Comparison of ENCODE assay signal across 16 cellular contexts in genomic region chr3:29565236-29565635, GRCh38.
"Had no signal": no experiment of that assay in that cellular context is flagged by ENCODE, and none has a peak within 500 bp of the region (broad histone marks: within the 10 kb centered on the region; RNA-seq: fewer than 3 reads in every experiment).

No MANE protein-coding gene starts in this region.

- H3K9me3 Mint-ChIP-seq: activated naive CD8-positive, alpha-beta T cell treated with anti-CD3 and anti-CD28 coated beads, Interleukin-2, amount 10 ng/mL, durations not matched to agents 7 days and 5 days; nephron; T-helper 2 cell treated with Interferon-gamma antibody and Interleukin-4, amounts not matched to agents 5 μg/mL and 100 μg/mL, for 36 hours had no signal

- H3K27ac Mint-ChIP-seq: activated CD4-positive, alpha-beta T cell treated with anti-CD3 and anti-CD28 coated beads for 36 hours; activated naive CD8-positive, alpha-beta T cell treated with anti-CD3 and anti-CD28 coated beads, Interleukin-2, amount 10 ng/mL, durations not matched to agents 7 days and 5 days; T-helper 2 cell treated with Interferon-gamma antibody and Interleukin-4, amounts not matched to agents 5 μg/mL and 100 μg/mL, for 36 hours had no signal

- ATAC-seq: activated CD4-positive, alpha-beta T cell treated with anti-CD3 and anti-CD28 coated beads for 36 hours; left lung; stimulated activated naive CD8-positive, alpha-beta T cell treated with anti-CD3 and anti-CD28 coated beads, Interleukin-15, Interleukin-2, amounts not matched to agents 100 U/mL and 50 U/mL, for 24 hours had no signal

- H3K4me3 ChIP-seq: breast epithelium, left lung, tibial artery had no signal

- H3K27me3 Mint-ChIP-seq: activated CD4-positive, alpha-beta T cell treated with anti-CD3 and anti-CD28 coated beads for 36 hours had no signal

- H3K4me1 Mint-ChIP-seq: activated CD4-positive, alpha-beta T cell treated with anti-CD3 and anti-CD28 coated beads for 36 hours; activated naive CD8-positive, alpha-beta T cell treated with anti-CD3 and anti-CD28 coated beads, Interleukin-2, amount 10 ng/mL, durations not matched to agents 7 days and 5 days had no signal

- H3K4me3 Mint-ChIP-seq: activated CD4-positive, alpha-beta T cell treated with anti-CD3 and anti-CD28 coated beads for 36 hours; activated naive CD8-positive, alpha-beta T cell treated with anti-CD3 and anti-CD28 coated beads, Interleukin-2, amount 10 ng/mL, durations not matched to agents 7 days and 5 days; nephron; T-helper 2 cell treated with Interferon-gamma antibody and Interleukin-4, amounts not matched to agents 5 μg/mL and 100 μg/mL, for 36 hours had no signal

- H3K36me3 Mint-ChIP-seq: activated naive CD8-positive, alpha-beta T cell treated with anti-CD3 and anti-CD28 coated beads, Interleukin-2, amount 10 ng/mL, durations not matched to agents 7 days and 5 days had no signal

- DNase-seq: activated CD4-positive, alpha-beta T cell treated with anti-CD3 and anti-CD28 coated beads for 36 hours; activated CD4-positive, alpha-beta T cell treated with anti-CD3 and anti-CD28 coated beads, Interleukin-2, amount 50 U/mL, for 48 hours; activated naive CD8-positive, alpha-beta T cell treated with anti-CD3 and anti-CD28 coated beads, Interleukin-2, amount 10 ng/mL, durations not matched to agents 7 days and 5 days; anterior cingulate cortex; dermis blood vessel endothelial cell; effector memory CD4-positive, alpha-beta T cell; left lung; mammary epithelial cell; midbrain; stimulated activated CD4-positive, alpha-beta T cell treated with anti-CD3 and anti-CD28 coated beads, Interleukin-2, amount 100 ng/mL, for 24 hours; stimulated activated naive CD8-positive, alpha-beta T cell treated with anti-CD3 and anti-CD28 coated beads, Interleukin-15, Interleukin-2, amounts not matched to agents 100 U/mL and 50 U/mL, for 24 hours; substantia nigra; tibial artery had no signal
